16 cellular contexts compared by ENCODE assay signal in genomic region chr9:118836891-118837290, GRCh38.
DNase-seq lines count a peak whose midpoint lies in the region; ATAC-seq and TF ChIP-seq lines count a peak whose summit lies in the region.
"Had no signal": no experiment of that assay in that cellular context is flagged by ENCODE, and none has a peak within 500 bp of the region (broad histone marks: within the 10 kb centered on the region; RNA-seq: fewer than 3 reads in every experiment).

No MANE protein-coding gene starts in this region.

- H3K79me2 ChIP-seq in OCI-LY7 (ENCODE audit: insufficient read depth, low read depth, low read length), result no peaks in the 10 kb centered on the region

- no peak overlapping the region for H3K27ac ChIP-seq in aorta (ENCODE audit: low read depth in 1 of 2, low read length in 2 of 2)
- H3K27ac ChIP-seq in OCI-LY7 (ENCODE audit: low read depth, low read length, poor library complexity, severe bottlenecking), result no peak overlapping the region
- H3K27ac ChIP-seq: BLaER1, C4-2B had no signal

- no TSS peak for BruUV-seq in OCI-LY7 (replicated peaks; lab: Mats Ljungman, UMichigan)

- H3K4me1 ChIP-seq in aorta (ENCODE audit: control insufficient read depth in 1 of 2, insufficient read depth in 2 of 2, low read length in 2 of 2) (no peaks in the 10 kb centered on the region), OCI-LY7 (ENCODE audit: insufficient read depth, low read length, poor library complexity, severe bottlenecking) (no peaks in the 10 kb centered on the region)
- H3K4me1 ChIP-seq: BLaER1, Caco-2 had no signal

- no peaks in the 10 kb centered on the region for H3K9me2 ChIP-seq in OCI-LY7 (ENCODE audit: insufficient read depth, low read length)

- no peaks in the 10 kb centered on the region for H3K27me3 ChIP-seq in aorta (ENCODE audit: control insufficient read depth in 1 of 2, insufficient read depth in 2 of 2, low read length in 1 of 2)
- H3K27me3 ChIP-seq: BLaER1 had no signal

- TF ChIP-seq CTCF in OCI-LY7 (conservative IDR thresholded peaks at IDR 0.05; ENCODE audit: low read length), result no peak

- WGBS in aorta, 2 donors, result 13 to 15% methylated on average over 2 of the region's 2 CpGs

- no peak overlapping the region for H2AFZ ChIP-seq in OCI-LY7 (ENCODE audit: low read length)
- H2AFZ ChIP-seq: GM23338 had no signal

- intact Hi-C loops in sciatic nerve (cut with DNase I) (no loop called here), aorta (cut with DNase I) (no loop called here), OCI-LY7 (cut with micrococcal nuclease; ENCODE audit: unreplicated experiment) (no loop called here)

- no peaks in the 10 kb centered on the region for H3K36me3 ChIP-seq in aorta (ENCODE audit: control insufficient read depth in 1 of 2, insufficient read depth in 2 of 2, low read length in 1 of 2)
- no peaks in the 10 kb centered on the region for H3K36me3 ChIP-seq in OCI-LY7 (ENCODE audit: insufficient read depth, low read length)
- H3K36me3 ChIP-seq: BLaER1 had no signal

- no peak overlapping the region for H3K4me2 ChIP-seq in OCI-LY7 (ENCODE audit: low read length)
- H3K4me2 ChIP-seq: BLaER1, GM23338 had no signal

- H3K4me3 ChIP-seq in aorta (ENCODE audit: low read length in 2 of 2) (no peak overlapping the region), OCI-LY7 (ENCODE audit: low read depth, low read length, poor library complexity, severe bottlenecking) (no peak overlapping the region)
- H3K4me3 ChIP-seq: BLaER1, GM23338 had no signal

- H4K20me1 ChIP-seq in OCI-LY7 (ENCODE audit: insufficient read depth, low read length), result no peaks in the 10 kb centered on the region
- H4K20me1 ChIP-seq: BLaER1 had no signal

- ATAC-seq in sciatic nerve, result peak; percentile 42
- ATAC-seq in aorta (ENCODE audit: low FRiP score), result peak; percentile 54
- ATAC-seq in GM21786 (IDR thresholded peaks at IDR 0.05; ENCODE audit: unreplicated experiment), result no peak
- ATAC-seq: CD8-positive, alpha-beta T cell; GM23338; HCT116 had no signal

- H3K9me3 ChIP-seq in aorta (ENCODE audit: control insufficient read depth, low read length), result no peaks in the 10 kb centered on the region
- no peaks in the 10 kb centered on the region for H3K9me3 ChIP-seq in OCI-LY7 (ENCODE audit: low read length)
- H3K9me3 ChIP-seq: Caco-2 had no signal

- CTCF ChIA-PET in OCI-LY7 (lab: Charles Lee; ENCODE audit: unreplicated experiment), result no interaction called here

- peak; percentile 12 for DNase-seq in globus pallidus (ENCODE audit: low spot score)
- peak; percentile 51 for DNase-seq in medulla oblongata (ENCODE audit: extremely low spot score)
- DNase-seq in sciatic nerve (ENCODE audit: low spot score), result no peak
- no peak for DNase-seq in aorta
- DNase-seq in OCI-LY7 (ENCODE audit: low spot score), result no peak
- DNase-seq in NCI-H2171 treated with DMSO at 0.1 percent for 48 hours (lab: John Stamatoyannopoulos, UW), result no peak
- DNase-seq: Caco-2; CD4-positive, CD25-positive, alpha-beta regulatory T cell; CD8-positive, alpha-beta T cell; DND-41; H9 had no signal

- POLR2A ChIA-PET in OCI-LY7 (lab: Charles Lee), result no interaction called here

Comparison
In these comparisons a context has a peak if more than half of its experiments do, and no peak if none do; other contexts are left out.
1. DNase-seq: peak in globus pallidus (single experiment) and medulla oblongata (single experiment); none in sciatic nerve (single experiment), aorta (0 of 2), OCI-LY7 (single experiment) and NCI-H2171 treated with DMSO at 0.1 percent for 48 hours (single experiment).